Comparison of ENCODE assay signal across 19 cellular contexts in genomic region chr15:31079519-31079918, GRCh38. TPM values are rescaled to one million over a fixed set of nuclear protein-coding genes. Genes with fewer than 3 reads are reported as not detected.
DNase-seq lines count a peak whose midpoint lies in the region; ATAC-seq and TF ChIP-seq lines count a peak whose summit lies in the region.
"Had no signal": no experiment of that assay in that cellular context is flagged by ENCODE, and none has a peak within 500 bp of the region (broad histone marks: within the 10 kb centered on the region; RNA-seq: fewer than 3 reads in every experiment).

No MANE protein-coding gene starts in this region.

- H3K27me3 ChIP-seq in adipocyte (replicated peaks; ENCODE audit: control insufficient read depth, insufficient read depth, low read length) (peaks cover 37% of the 10 kb centered on the region), smooth muscle cell (ENCODE audit: low read depth) (no peaks in the 10 kb centered on the region)

- no peak for ATAC-seq in GM21381 (IDR thresholded peaks at IDR 0.05; ENCODE audit: unreplicated experiment)
- ATAC-seq: effector memory CD8-positive, alpha-beta T cell; T-helper 17 cell had no signal

- no peak overlapping the region for H3K4me3 ChIP-seq in adipocyte (ENCODE audit: low read length)
- no peak overlapping the region for H3K4me3 ChIP-seq in smooth muscle cell
- H3K4me3 ChIP-seq: gastrocnemius medialis, prostate gland had no signal

- 33% methylated on average over 2 of the region's 2 CpGs for WGBS in smooth muscle cell (ENCODE audit: low lambda C conversion rate)

- no peaks in the 10 kb centered on the region for H3F3A ChIP-seq in smooth muscle cell (ENCODE audit: low read depth)

- H3K27ac ChIP-seq in smooth muscle cell (ENCODE audit: low read depth): peak overlapping the region; percentile 37
- H3K27ac ChIP-seq: 22Rv1, gastrocnemius medialis, prostate gland had no signal

- H3K9ac ChIP-seq in adipocyte (ENCODE audit: low read length) (no peak overlapping the region), smooth muscle cell (ENCODE audit: low read depth) (no peak overlapping the region)

- no peaks in the 10 kb centered on the region for H3K36me3 ChIP-seq in adipocyte (ENCODE audit: control insufficient read depth, insufficient read depth, low read length, severe bottlenecking)
- no peaks in the 10 kb centered on the region for H3K36me3 ChIP-seq in smooth muscle cell (ENCODE audit: low read depth)
- H3K36me3 ChIP-seq: gastrocnemius medialis, prostate gland had no signal

- no peaks in the 10 kb centered on the region for H3K79me2 ChIP-seq in smooth muscle cell (ENCODE audit: low read depth)

- H3K4me1 ChIP-seq in adipocyte (ENCODE audit: control insufficient read depth, insufficient read depth, low read length) (peaks cover 4% of the 10 kb centered on the region), smooth muscle cell (ENCODE audit: low read depth) (peaks cover 7% of the 10 kb centered on the region)

- no peak overlapping the region for H2AFZ ChIP-seq in smooth muscle cell (ENCODE audit: low read depth)

- peak; percentile 16 for DNase-seq in DMS 273 (lab: John Stamatoyannopoulos, UW; ENCODE audit: unreplicated experiment)
- DNase-seq in DMS 273 treated with DMSO at 0.1 percent for 48 hours (lab: John Stamatoyannopoulos, UW): no peak
- DNase-seq in adipocyte (ENCODE audit: low read depth): peak; percentile 89
- DNase-seq in iPS DF 4.7 (ENCODE audit: extremely low read depth, low spot score): peak; percentile 75
- DNase-seq in smooth muscle cell (lab: John Stamatoyannopoulos, UW; ENCODE audit: unreplicated experiment): no peak
- no peak for DNase-seq in anterior cingulate cortex (lab: John Stamatoyannopoulos, UW)
- DNase-seq in NAMALWA (ENCODE audit: low spot score): no peak
- DNase-seq: CD4-positive, CD25-positive, alpha-beta regulatory T cell; effector memory CD8-positive, alpha-beta T cell; gastrocnemius medialis; MM.1S; NK-92 treated with Interleukin-12 subunit alpha and Interleukin-12 subunit beta, amount 100 ng/mL, for 24 hours; Right ventricle myocardium superior; stimulated activated CD4-positive, alpha-beta T cell treated with anti-CD3 and anti-CD28 coated beads, Interleukin-15, amount 100 ng/mL, for 24 hours; T-helper 17 cell had no signal

- TF ChIP-seq CTCF in smooth muscle cell (IDR thresholded peaks at IDR 0.05; ENCODE audit: borderline replicate concordance, insufficient read depth, poor library complexity, severe bottlenecking): no peak

- H3K9me3 ChIP-seq in adipocyte (ENCODE audit: control insufficient read depth, low read length) (peaks cover 8% of the 10 kb centered on the region), smooth muscle cell (replicated peaks; ENCODE audit: low read depth) (no peaks in the 10 kb centered on the region)
- H3K9me3 ChIP-seq: gastrocnemius medialis, prostate gland had no signal

- H4K20me1 ChIP-seq in smooth muscle cell (ENCODE audit: low read depth): no peaks in the 10 kb centered on the region

- H3K4me2 ChIP-seq in smooth muscle cell: peak overlapping the region; percentile 61

RNA-seq across cellular contexts. Expression of gene TRPM1, which starts 22.0 kb away (rescaled TPM):
- total RNA-seq in smooth muscle cell: 1.3 TPM in 1 of 2 replicates, not detected in the other
- polyA plus RNA-seq in smooth muscle cell: 0.33 TPM in 1 of 2 replicates, not detected in the other
- total RNA-seq: CD4-positive, CD25-positive, alpha-beta regulatory T cell; gastrocnemius medialis; kidney epithelial cell; Right ventricle myocardium superior; T-helper 17 cell had no signal
- polyA plus RNA-seq: CD4-positive, CD25-positive, alpha-beta regulatory T cell had no signal

Comparison
In these comparisons a context has a peak if more than half of its experiments do, and no peak if none do; other contexts are left out.
1. DNase-seq: peak in DMS 273 (single experiment), adipocyte (single experiment) and iPS DF 4.7 (single experiment); none in DMS 273 treated with DMSO at 0.1 percent for 48 hours (single experiment), smooth muscle cell (single experiment), anterior cingulate cortex (0 of 58) and NAMALWA (single experiment).